8 cellular contexts compared by ENCODE assay signal in the genomic region with DNA sequence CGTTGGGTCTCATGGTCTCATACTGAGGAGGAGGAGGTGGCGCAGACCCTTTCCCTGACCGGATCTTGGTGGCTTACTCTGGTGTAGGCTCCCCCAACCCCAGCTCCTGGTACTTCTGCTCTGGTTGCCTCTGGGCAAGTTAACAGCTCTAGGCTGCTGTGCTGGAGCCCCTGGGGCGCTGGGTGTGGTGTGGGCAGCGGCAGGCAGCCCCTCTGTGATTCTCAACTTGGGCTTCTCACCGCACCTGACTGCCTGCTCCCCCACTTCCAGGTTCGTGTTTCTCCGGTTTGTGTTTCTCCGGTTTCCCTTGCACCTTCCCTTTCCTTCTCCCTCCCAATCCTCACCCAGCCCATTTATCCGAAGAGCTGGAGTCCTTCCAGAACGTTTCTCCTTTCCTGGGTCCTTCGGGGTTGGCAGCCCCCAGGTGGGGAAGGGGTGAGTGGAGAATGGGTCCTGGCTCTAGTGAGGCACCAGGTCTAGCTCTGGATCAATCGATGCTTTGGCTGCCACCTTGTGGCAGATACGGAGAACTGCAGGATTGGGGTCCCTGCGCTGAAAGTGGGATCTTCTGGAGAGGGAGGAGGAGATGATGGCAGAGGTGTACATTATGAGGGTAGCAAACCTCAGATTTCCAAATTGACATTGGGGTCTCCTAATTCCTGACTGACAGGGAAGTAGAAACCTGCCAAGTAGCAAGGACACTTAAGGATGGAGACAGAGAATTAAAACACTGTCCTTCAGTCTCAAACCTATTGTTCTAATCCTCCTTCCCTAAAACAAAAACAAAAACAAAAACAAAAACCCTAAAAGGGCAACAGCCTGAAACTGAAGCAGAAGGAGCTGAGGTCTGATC. TPM values are rescaled to one million over a fixed set of nuclear protein-coding genes. Genes with fewer than 3 reads are reported as not detected.
DNase-seq lines count a peak whose midpoint lies in the region; ATAC-seq and TF ChIP-seq lines count a peak whose summit lies in the region.

No MANE protein-coding gene starts in this region.

- BruUV-seq in Calu3 (replicated peaks; lab: Mats Ljungman, UMichigan): no TSS peak

- no peak overlapping the region for H3K9ac ChIP-seq in endodermal cell (ENCODE audit: extremely low read depth, low read length, poor library complexity, severe bottlenecking)

- H3K4me3 Mint-ChIP-seq in Calu3 (ENCODE audit: low read depth, unreplicated experiment) (peak overlapping the region; percentile 34), endodermal cell (peak overlapping the region; percentile 19)
- peak overlapping the region; percentile 31 for H3K4me3 Mint-ChIP-seq in activated CD8-positive, alpha-beta T cell treated with anti-CD3 and anti-CD28 coated beads for 36 hours
- peak overlapping the region; percentile 30 for H3K4me3 Mint-ChIP-seq in stimulated activated naive CD8-positive, alpha-beta T cell treated with anti-CD3 and anti-CD28 coated beads, Interleukin-15, Interleukin-2, amounts not matched to agents 100 ng/mL and 50 ng/mL, for 24 hours

- no peaks in the 10 kb centered on the region for H3K9me3 ChIP-seq in endodermal cell (ENCODE audit: control insufficient read depth, low read length)

- H3K36me3 Mint-ChIP-seq in Calu3 (ENCODE audit: insufficient read depth, unreplicated experiment): no peaks in the 10 kb centered on the region
- H3K36me3 Mint-ChIP-seq in activated CD8-positive, alpha-beta T cell treated with anti-CD3 and anti-CD28 coated beads for 36 hours (ENCODE audit: low read depth): no peaks in the 10 kb centered on the region
- no peaks in the 10 kb centered on the region for H3K36me3 Mint-ChIP-seq in endodermal cell (ENCODE audit: low read depth)
- H3K36me3 Mint-ChIP-seq in stimulated activated naive CD8-positive, alpha-beta T cell treated with anti-CD3 and anti-CD28 coated beads, Interleukin-15, Interleukin-2, amounts not matched to agents 100 ng/mL and 50 ng/mL, for 24 hours (ENCODE audit: low read depth): no peaks in the 10 kb centered on the region

- peaks cover 96% of the 10 kb centered on the region for H3K27me3 ChIP-seq in endodermal cell (ENCODE audit: control insufficient read depth, insufficient read depth, low read length, poor library complexity, severe bottlenecking)

- H3K4me1 Mint-ChIP-seq in Calu3 (ENCODE audit: low read depth, unreplicated experiment): no peaks in the 10 kb centered on the region
- H3K4me1 Mint-ChIP-seq in activated CD8-positive, alpha-beta T cell treated with anti-CD3 and anti-CD28 coated beads for 36 hours (ENCODE audit: low read depth): peaks cover 26% of the 10 kb centered on the region
- H3K4me1 Mint-ChIP-seq in endodermal cell: peaks cover 10% of the 10 kb centered on the region
- H3K4me1 Mint-ChIP-seq in stimulated activated naive CD8-positive, alpha-beta T cell treated with anti-CD3 and anti-CD28 coated beads, Interleukin-15, Interleukin-2, amounts not matched to agents 100 ng/mL and 50 ng/mL, for 24 hours (ENCODE audit: low read depth): peaks cover 27% of the 10 kb centered on the region

- H3K27ac ChIP-seq in endodermal cell (ENCODE audit: low read depth, low read length): no peak overlapping the region

- ATAC-seq in HG02943 (IDR thresholded peaks at IDR 0.05; ENCODE audit: low read depth, unreplicated experiment) (peak; percentile 55), GM21381 (IDR thresholded peaks at IDR 0.05; ENCODE audit: unreplicated experiment) (no peak)
- ATAC-seq in activated CD8-positive, alpha-beta T cell treated with anti-CD3 and anti-CD28 coated beads for 36 hours: peak; percentile 75

- DNase-seq in Calu3: peak; percentile 66
- peak; percentile 67 for DNase-seq in NCI-H774 (lab: John Stamatoyannopoulos, UW)
- peak; percentile 59 for DNase-seq in activated CD8-positive, alpha-beta T cell treated with anti-CD3 and anti-CD28 coated beads for 36 hours
- DNase-seq in endodermal cell: peak; percentile 94
- DNase-seq in mucosa of gallbladder (ENCODE audit: low spot score): peak; percentile 62

- CTCF ChIA-PET in Calu3 (lab: Charles Lee): interaction anchor here (0.6 to 1.8 kb wide), 13 partner anchors 8 to 464 kb away, joined by 3 to 13 read pairs (median 4); a partner anchor contains a TSS
- CTCF ChIA-PET in activated CD8-positive, alpha-beta T cell treated with anti-CD3 and anti-CD28 coated beads for 36 hours (lab: Charles Lee): interaction anchor here (0.6 to 10.2 kb wide), 27 partner anchors 11 to 524 kb away, joined by 3 to 418 read pairs (median 4); a partner anchor contains a TSS

- peak; percentile 96 for TF ChIP-seq CTCF in Calu3 (IDR thresholded peaks at IDR 0.05; ENCODE audit: unreplicated experiment)
- peak; percentile 94 for TF ChIP-seq CTCF in activated CD8-positive, alpha-beta T cell treated with anti-CD3 and anti-CD28 coated beads for 36 hours (IDR thresholded peaks at IDR 0.05)
- peak; percentile 93 for TF ChIP-seq CTCF in endodermal cell (conservative IDR thresholded peaks at IDR 0.05)

- POLR2A ChIA-PET in activated CD8-positive, alpha-beta T cell treated with anti-CD3 and anti-CD28 coated beads for 36 hours (lab: Charles Lee): interaction anchor here (1.0 to 2.5 kb wide), 4 partner anchors 16 to 46 kb away, joined by 3 to 12 read pairs (median 4); a partner anchor contains a TSS

- intact Hi-C loops in Calu3 (cut with micrococcal nuclease; ENCODE audit: unreplicated experiment): no loop called here
- intact Hi-C loops in activated CD8-positive, alpha-beta T cell treated with anti-CD3 and anti-CD28 coated beads for 36 hours (cut with micrococcal nuclease): loop anchor here (10.0 kb wide), 1 partner anchor 199 kb away; no protein-coding TSS in a partner anchor

- H3K27ac Mint-ChIP-seq in Calu3 (ENCODE audit: unreplicated experiment) (no peak overlapping the region), endodermal cell (no peak overlapping the region)
- no peak overlapping the region for H3K27ac Mint-ChIP-seq in activated CD8-positive, alpha-beta T cell treated with anti-CD3 and anti-CD28 coated beads for 36 hours
- no peak overlapping the region for H3K27ac Mint-ChIP-seq in stimulated activated naive CD8-positive, alpha-beta T cell treated with anti-CD3 and anti-CD28 coated beads, Interleukin-15, Interleukin-2, amounts not matched to agents 100 ng/mL and 50 ng/mL, for 24 hours

- no peak overlapping the region for H3K4me3 ChIP-seq in endodermal cell (ENCODE audit: low read length)

- H3K9me3 Mint-ChIP-seq in Calu3 (ENCODE audit: low read depth, unreplicated experiment): no peaks in the 10 kb centered on the region
- H3K9me3 Mint-ChIP-seq in activated CD8-positive, alpha-beta T cell treated with anti-CD3 and anti-CD28 coated beads for 36 hours: no peaks in the 10 kb centered on the region
- no peaks in the 10 kb centered on the region for H3K9me3 Mint-ChIP-seq in endodermal cell
- H3K9me3 Mint-ChIP-seq in stimulated activated naive CD8-positive, alpha-beta T cell treated with anti-CD3 and anti-CD28 coated beads, Interleukin-15, Interleukin-2, amounts not matched to agents 100 ng/mL and 50 ng/mL, for 24 hours: no peaks in the 10 kb centered on the region

- no peaks in the 10 kb centered on the region for H3K4me1 ChIP-seq in endodermal cell (ENCODE audit: control insufficient read depth, insufficient read depth, low read length)

- H3K27me3 Mint-ChIP-seq in Calu3 (ENCODE audit: unreplicated experiment): no peaks in the 10 kb centered on the region
- peaks cover 36% of the 10 kb centered on the region for H3K27me3 Mint-ChIP-seq in activated CD8-positive, alpha-beta T cell treated with anti-CD3 and anti-CD28 coated beads for 36 hours
- peaks cover 7% of the 10 kb centered on the region for H3K27me3 Mint-ChIP-seq in endodermal cell (ENCODE audit: insufficient read depth)
- peaks cover 63% of the 10 kb centered on the region for H3K27me3 Mint-ChIP-seq in stimulated activated naive CD8-positive, alpha-beta T cell treated with anti-CD3 and anti-CD28 coated beads, Interleukin-15, Interleukin-2, amounts not matched to agents 100 ng/mL and 50 ng/mL, for 24 hours

- no peaks in the 10 kb centered on the region for H3K36me3 ChIP-seq in endodermal cell (ENCODE audit: control insufficient read depth, insufficient read depth, low read length)

- WGBS in endodermal cell (ENCODE audit: insufficient coverage in 1 of 2, insufficient read length in 1 of 2), 2 experiments: 37 to 49% methylated on average over 10 to 15 of the region's 15 CpGs

RNA-seq across cellular contexts. Expression of a gene that starts 8.3 kb away (rescaled TPM):
- not detected in 2 replicates for total RNA-seq in Calu3 (2022)
- not detected for total RNA-seq in activated CD8-positive, alpha-beta T cell treated with anti-CD3 and anti-CD28 coated beads for 36 hours
- total RNA-seq in endodermal cell: not detected
- polyA plus RNA-seq in endodermal cell (2013, experiment 1 of 2): not detected
- polyA plus RNA-seq in endodermal cell (2013, experiment 2 of 2): not detected
- total RNA-seq in mucosa of gallbladder: not detected

RNA-seq across cellular contexts. Expression of a gene that starts 16.3 kb away (rescaled TPM):
- total RNA-seq in Calu3 (2022): 42.1 and 44.4 TPM in 2 replicates
- 10 to 100 TPM; 15.5 to 16.2 TPM for total RNA-seq in activated CD8-positive, alpha-beta T cell treated with anti-CD3 and anti-CD28 coated beads for 36 hours
- 10 to 100 TPM; 41.4 to 45.7 TPM for total RNA-seq in endodermal cell
- 72.2 TPM for polyA plus RNA-seq in endodermal cell (2013, experiment 1 of 2)
- polyA plus RNA-seq in endodermal cell (2013, experiment 2 of 2): 59.0 TPM
- total RNA-seq in mucosa of gallbladder: 188 TPM
